Comparison of ENCODE assay signal across 8 cellular contexts in genomic region chr15:87672309-87672897, GRCh38.
DNase-seq lines count a peak whose midpoint lies in the region; ATAC-seq and TF ChIP-seq lines count a peak whose summit lies in the region.

No MANE protein-coding gene starts in this region.

- no peak overlapping the region for H3K4me3 Mint-ChIP-seq in WTC11

- TF ChIP-seq CTCF in WTC11 (IDR thresholded peaks at IDR 0.05) (peak; percentile 40; the same call in 1 of the 2 replicates), uterus (IDR thresholded peaks at IDR 0.05) (peak; percentile 38 to 57 (median 54))

- H3K9me3 Mint-ChIP-seq in WTC11, result peaks cover 28% of the 10 kb centered on the region

- CTCF ChIA-PET in WTC11 (lab: Charles Lee), result no interaction called here

- no peak overlapping the region for H3K27ac ChIP-seq in uterus

- no peak overlapping the region for H3K4me3 ChIP-seq in uterus

- no peak for TF ChIP-seq POLR2A in uterus (IDR thresholded peaks at IDR 0.05)

- no peaks in the 10 kb centered on the region for H3K36me3 ChIP-seq in uterus

- H3K9me3 ChIP-seq in uterus, result no peaks in the 10 kb centered on the region

- POLR2A ChIA-PET in WTC11 (lab: Charles Lee), result no interaction called here

- H3K27me3 ChIP-seq in uterus, result no peaks in the 10 kb centered on the region

- H3K27ac Mint-ChIP-seq in WTC11, result no peak overlapping the region

- peaks cover 3% of the 10 kb centered on the region; the same call in 1 of the 2 replicates for H3K27me3 Mint-ChIP-seq in WTC11 (ENCODE audit: low read depth)

- intact Hi-C loops in uterus (cut with DNase I; ENCODE audit: low total_unique reads), result no loop called here

- peak; percentile 86 for ATAC-seq in WTC11
- ATAC-seq in GM21786 (IDR thresholded peaks at IDR 0.05; ENCODE audit: unreplicated experiment), result no peak
- no peak for ATAC-seq in GM21515 (IDR thresholded peaks at IDR 0.05; ENCODE audit: unreplicated experiment)

- peak; percentile 37 for DNase-seq in NCI-H82 (lab: John Stamatoyannopoulos, UW)
- DNase-seq in NCI-H82 treated with DMSO at 0.1 percent for 48 hours (lab: John Stamatoyannopoulos, UW; ENCODE audit: unreplicated experiment), result no peak
- peak; percentile 66 for DNase-seq in WTC11 (ENCODE audit: low spot score)
- DNase-seq in iPS-NIHi11 (ENCODE audit: low spot score), result peak; percentile 39
- peak; percentile 17 to 27 for DNase-seq in uterus
- DNase-seq in activated CD4-positive, CD25-positive, alpha-beta regulatory T cell treated with anti-CD3 and anti-CD28 coated beads, Interleukin-2, amount 50 U/mL, for 72 hours, result no peak

- peaks cover 19% of the 10 kb centered on the region for H3K36me3 Mint-ChIP-seq in WTC11

- H3K4me1 Mint-ChIP-seq in WTC11, result peaks cover 4% of the 10 kb centered on the region; the same call in 1 of the 2 replicates

- H3K4me1 ChIP-seq in uterus, result no peaks in the 10 kb centered on the region

TF ChIP-seq in WTC11, 78 proteins besides CTCF, POLR2A, EP300 and RAD21:
- no peak for TF ChIP-seq ZBTB43 (CRISPR knock-in tag; IDR thresholded peaks at IDR 0.05)
- no peak for TF ChIP-seq SP1 (CRISPR knock-in tag; conservative IDR thresholded peaks at IDR 0.05)
- no peak for TF ChIP-seq FOXP1 (CRISPR knock-in tag; IDR thresholded peaks at IDR 0.05; ENCODE audit: borderline replicate concordance)
- no peak for TF ChIP-seq ZNF512 (CRISPR knock-in tag; IDR thresholded peaks at IDR 0.05; ENCODE audit: borderline replicate concordance)
- no peak for TF ChIP-seq FOXJ3 (CRISPR knock-in tag; IDR thresholded peaks at IDR 0.05; ENCODE audit: borderline replicate concordance)
- no peak for TF ChIP-seq ELF4 (CRISPR knock-in tag; IDR thresholded peaks at IDR 0.05; ENCODE audit: low read depth)
- no peak for TF ChIP-seq JAZF1 (CRISPR knock-in tag; IDR thresholded peaks at IDR 0.05)
- no peak for TF ChIP-seq CREB1 (CRISPR knock-in tag; IDR thresholded peaks at IDR 0.05)
- TF ChIP-seq GTF2I (CRISPR knock-in tag; conservative IDR thresholded peaks at IDR 0.05), result no peak
- TF ChIP-seq IRF2 (CRISPR knock-in tag; IDR thresholded peaks at IDR 0.05; ENCODE audit: borderline replicate concordance, low read depth), result no peak
- no peak for TF ChIP-seq ATF2 (CRISPR knock-in tag; IDR thresholded peaks at IDR 0.05; ENCODE audit: borderline replicate concordance, low read depth)

Comparison
In these comparisons a context has a peak if more than half of its experiments do, and no peak if none do; other contexts are left out.
1. DNase-seq: peak in NCI-H82 (single experiment), WTC11 (single experiment), iPS-NIHi11 (single experiment) and uterus (2 of 2); none in NCI-H82 treated with DMSO at 0.1 percent for 48 hours (single experiment) and activated CD4-positive, CD25-positive, alpha-beta regulatory T cell treated with anti-CD3 and anti-CD28 coated beads, Interleukin-2, amount 50 U/mL, for 72 hours (single experiment).